22 cellular contexts compared by ENCODE assay signal in genomic region chr18:47721876-47722275, GRCh38.
"Had no signal": no experiment of that assay in that cellular context is flagged by ENCODE, and none has a peak within 500 bp of the region (broad histone marks: within the 10 kb centered on the region; RNA-seq: fewer than 3 reads in every experiment).

No MANE protein-coding gene starts in this region.

- H3K27me3 ChIP-seq: gastrocnemius medialis, left lung had no signal

- H3K9me3 ChIP-seq: esophagus squamous epithelium, gastrocnemius medialis, left lung, lower lobe of right lung had no signal

- H3K27me3 Mint-ChIP-seq: dendritic cell treated with granulocyte-macrophage colony-stimulating factor and Interleukin-4, amounts not matched to agents 40 ng/mL and 50 ng/mL, for 4 days had no signal

- H3K36me3 ChIP-seq: esophagus squamous epithelium, gastrocnemius medialis, heart right ventricle, left lung, lower lobe of right lung had no signal

- ATAC-seq: effector memory CD8-positive, alpha-beta T cell; esophagus mucosa; gastrocnemius medialis; heart right ventricle; left cardiac atrium; left lung; left ventricle myocardium superior; lower lobe of right lung had no signal

- H3K27ac ChIP-seq: epithelial cell of prostate, esophagus squamous epithelium, gastrocnemius medialis, heart right ventricle, left lung, lower lobe of right lung had no signal

- H3K27ac Mint-ChIP-seq: dendritic cell treated with granulocyte-macrophage colony-stimulating factor and Interleukin-4, amounts not matched to agents 40 ng/mL and 50 ng/mL, for 4 days; effector memory CD8-positive, alpha-beta T cell; endodermal cell had no signal

- H3K9me3 Mint-ChIP-seq: dendritic cell treated with granulocyte-macrophage colony-stimulating factor and Interleukin-4, amounts not matched to agents 40 ng/mL and 50 ng/mL, for 4 days; effector memory CD8-positive, alpha-beta T cell; endodermal cell had no signal

- H3K4me3 ChIP-seq: esophagus squamous epithelium, gastrocnemius medialis, heart right ventricle, left lung, lower lobe of right lung had no signal

- H3K4me1 Mint-ChIP-seq: endodermal cell had no signal

- H3K4me3 Mint-ChIP-seq: dendritic cell treated with granulocyte-macrophage colony-stimulating factor and Interleukin-4, amounts not matched to agents 40 ng/mL and 50 ng/mL, for 4 days; effector memory CD8-positive, alpha-beta T cell; endodermal cell had no signal

- DNase-seq: cortex of kidney; effector CD8-positive, alpha-beta T cell; effector memory CD8-positive, alpha-beta T cell; endodermal cell; erythroblast; esophagus squamous epithelium; foreskin fibroblast; foreskin melanocyte; gastrocnemius medialis; glutamatergic neuron; head of caudate nucleus; heart right ventricle; hippocampal formation; left cardiac atrium; left lung; left ventricle myocardium superior; lower lobe of right lung; mesenchymal stem cell; midbrain had no signal

- H3K4me1 ChIP-seq: esophagus squamous epithelium, gastrocnemius medialis, heart right ventricle, left lung, lower lobe of right lung had no signal
